Comparison of ENCODE assay signal across 1 cellular context in the genomic region with DNA sequence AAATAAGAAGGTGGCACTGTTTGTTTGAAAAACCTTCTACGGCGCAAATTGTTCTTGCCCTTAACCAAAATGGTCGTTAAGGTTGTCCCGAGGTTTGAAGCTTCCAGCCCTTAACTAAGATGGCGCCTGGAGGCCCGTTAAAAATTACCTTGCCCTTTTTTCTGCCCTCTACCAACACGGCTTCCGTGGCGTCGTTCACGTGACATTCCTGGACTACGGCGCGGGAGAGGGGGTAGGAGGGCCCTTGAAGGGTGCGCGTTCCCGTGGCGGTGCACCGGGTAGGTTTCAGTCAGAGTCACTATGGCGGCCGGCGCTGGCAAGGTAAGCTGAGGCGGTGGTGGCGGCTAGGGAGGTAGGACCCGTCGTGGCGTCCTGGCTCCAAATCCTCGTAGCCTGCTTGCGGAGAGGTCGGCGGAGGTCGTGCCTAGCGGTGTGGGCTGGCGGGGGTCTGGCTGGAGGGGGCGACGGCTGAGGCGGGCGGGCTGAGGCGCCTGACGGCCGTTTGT.
TF ChIP-seq lines count a peak whose summit lies in the region.

A gene with protein sequence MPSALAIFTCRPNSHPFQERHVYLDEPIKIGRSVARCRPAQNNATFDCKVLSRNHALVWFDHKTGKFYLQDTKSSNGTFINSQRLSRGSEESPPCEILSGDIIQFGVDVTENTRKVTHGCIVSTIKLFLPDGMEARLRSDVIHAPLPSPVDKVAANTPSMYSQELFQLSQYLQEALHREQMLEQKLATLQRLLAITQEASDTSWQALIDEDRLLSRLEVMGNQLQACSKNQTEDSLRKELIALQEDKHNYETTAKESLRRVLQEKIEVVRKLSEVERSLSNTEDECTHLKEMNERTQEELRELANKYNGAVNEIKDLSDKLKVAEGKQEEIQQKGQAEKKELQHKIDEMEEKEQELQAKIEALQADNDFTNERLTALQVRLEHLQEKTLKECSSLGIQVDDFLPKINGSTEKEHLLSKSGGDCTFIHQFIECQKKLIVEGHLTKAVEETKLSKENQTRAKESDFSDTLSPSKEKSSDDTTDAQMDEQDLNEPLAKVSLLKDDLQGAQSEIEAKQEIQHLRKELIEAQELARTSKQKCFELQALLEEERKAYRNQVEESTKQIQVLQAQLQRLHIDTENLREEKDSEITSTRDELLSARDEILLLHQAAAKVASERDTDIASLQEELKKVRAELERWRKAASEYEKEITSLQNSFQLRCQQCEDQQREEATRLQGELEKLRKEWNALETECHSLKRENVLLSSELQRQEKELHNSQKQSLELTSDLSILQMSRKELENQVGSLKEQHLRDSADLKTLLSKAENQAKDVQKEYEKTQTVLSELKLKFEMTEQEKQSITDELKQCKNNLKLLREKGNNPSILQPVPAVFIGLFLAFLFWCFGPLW (plus strand): TSS at position 288 of the 506 bp plus-strand sequence. CDS start 1,343 bp downstream, outside the sequence.

TF ChIP-seq in GM12878, 131 proteins besides CTCF, POLR2A, EP300 and RAD21 (continued from another document and continues in another):
- no peak for TF ChIP-seq TCF3 (IDR thresholded peaks at IDR 0.05; ENCODE audit: borderline replicate concordance, insufficient read depth, low read depth, low read length)
- no peak for TF ChIP-seq BMI1 (IDR thresholded peaks at IDR 0.05; ENCODE audit: borderline replicate concordance)
- TF ChIP-seq, protein P1, sequence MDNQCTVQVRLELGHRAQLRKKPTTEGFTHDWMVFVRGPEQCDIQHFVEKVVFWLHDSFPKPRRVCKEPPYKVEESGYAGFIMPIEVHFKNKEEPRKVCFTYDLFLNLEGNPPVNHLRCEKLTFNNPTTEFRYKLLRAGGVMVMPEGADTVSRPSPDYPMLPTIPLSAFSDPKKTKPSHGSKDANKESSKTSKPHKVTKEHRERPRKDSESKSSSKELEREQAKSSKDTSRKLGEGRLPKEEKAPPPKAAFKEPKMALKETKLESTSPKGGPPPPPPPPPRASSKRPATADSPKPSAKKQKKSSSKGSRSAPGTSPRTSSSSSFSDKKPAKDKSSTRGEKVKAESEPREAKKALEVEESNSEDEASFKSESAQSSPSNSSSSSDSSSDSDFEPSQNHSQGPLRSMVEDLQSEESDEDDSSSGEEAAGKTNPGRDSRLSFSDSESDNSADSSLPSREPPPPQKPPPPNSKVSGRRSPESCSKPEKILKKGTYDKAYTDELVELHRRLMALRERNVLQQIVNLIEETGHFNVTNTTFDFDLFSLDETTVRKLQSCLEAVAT (IDR thresholded peaks at IDR 0.05) = no peak
- TF ChIP-seq, protein P2, sequence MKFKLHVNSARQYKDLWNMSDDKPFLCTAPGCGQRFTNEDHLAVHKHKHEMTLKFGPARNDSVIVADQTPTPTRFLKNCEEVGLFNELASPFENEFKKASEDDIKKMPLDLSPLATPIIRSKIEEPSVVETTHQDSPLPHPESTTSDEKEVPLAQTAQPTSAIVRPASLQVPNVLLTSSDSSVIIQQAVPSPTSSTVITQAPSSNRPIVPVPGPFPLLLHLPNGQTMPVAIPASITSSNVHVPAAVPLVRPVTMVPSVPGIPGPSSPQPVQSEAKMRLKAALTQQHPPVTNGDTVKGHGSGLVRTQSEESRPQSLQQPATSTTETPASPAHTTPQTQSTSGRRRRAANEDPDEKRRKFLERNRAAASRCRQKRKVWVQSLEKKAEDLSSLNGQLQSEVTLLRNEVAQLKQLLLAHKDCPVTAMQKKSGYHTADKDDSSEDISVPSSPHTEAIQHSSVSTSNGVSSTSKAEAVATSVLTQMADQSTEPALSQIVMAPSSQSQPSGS (IDR thresholded peaks at IDR 0.05; ENCODE audit: low read length) = no peak; the same call in 1 of the 2 replicates
- TF ChIP-seq TCF12 (IDR thresholded peaks at IDR 0.05; ENCODE audit: low read depth, low read length) = no peak
- no peak for TF ChIP-seq HDAC2 (IDR thresholded peaks at IDR 0.05)
- TF ChIP-seq POU2F2 (IDR thresholded peaks at IDR 0.05; ENCODE audit: borderline replicate concordance, low read depth, low read length) = peak; percentile 77; the same call in 2 of the 3 replicates
- TF ChIP-seq POLR2AphosphoS5 (IDR thresholded peaks at IDR 0.05; ENCODE audit: low read length) = peak; percentile 82
- TF ChIP-seq SRF (IDR thresholded peaks at IDR 0.05; ENCODE audit: low read depth in 2 of 2, low read length in 2 of 2) = no peak
- TF ChIP-seq MTA2 (IDR thresholded peaks at IDR 0.05; ENCODE audit: low read depth) = 0 out of 2 replicates have a peak, but pooled peaks have one; percentile 13
- TF ChIP-seq HDAC6 (IDR thresholded peaks at IDR 0.05; ENCODE audit: unreplicated experiment) = no peak
- peak in 1 of 2 experiments; percentile 7; a peak in 1 of 3 replicates for TF ChIP-seq EGR1 (IDR thresholded peaks at IDR 0.05; ENCODE audit: borderline replicate concordance in 1 of 2, low read depth in 2 of 2, low read length in 2 of 2)
- TF ChIP-seq, protein P3, sequence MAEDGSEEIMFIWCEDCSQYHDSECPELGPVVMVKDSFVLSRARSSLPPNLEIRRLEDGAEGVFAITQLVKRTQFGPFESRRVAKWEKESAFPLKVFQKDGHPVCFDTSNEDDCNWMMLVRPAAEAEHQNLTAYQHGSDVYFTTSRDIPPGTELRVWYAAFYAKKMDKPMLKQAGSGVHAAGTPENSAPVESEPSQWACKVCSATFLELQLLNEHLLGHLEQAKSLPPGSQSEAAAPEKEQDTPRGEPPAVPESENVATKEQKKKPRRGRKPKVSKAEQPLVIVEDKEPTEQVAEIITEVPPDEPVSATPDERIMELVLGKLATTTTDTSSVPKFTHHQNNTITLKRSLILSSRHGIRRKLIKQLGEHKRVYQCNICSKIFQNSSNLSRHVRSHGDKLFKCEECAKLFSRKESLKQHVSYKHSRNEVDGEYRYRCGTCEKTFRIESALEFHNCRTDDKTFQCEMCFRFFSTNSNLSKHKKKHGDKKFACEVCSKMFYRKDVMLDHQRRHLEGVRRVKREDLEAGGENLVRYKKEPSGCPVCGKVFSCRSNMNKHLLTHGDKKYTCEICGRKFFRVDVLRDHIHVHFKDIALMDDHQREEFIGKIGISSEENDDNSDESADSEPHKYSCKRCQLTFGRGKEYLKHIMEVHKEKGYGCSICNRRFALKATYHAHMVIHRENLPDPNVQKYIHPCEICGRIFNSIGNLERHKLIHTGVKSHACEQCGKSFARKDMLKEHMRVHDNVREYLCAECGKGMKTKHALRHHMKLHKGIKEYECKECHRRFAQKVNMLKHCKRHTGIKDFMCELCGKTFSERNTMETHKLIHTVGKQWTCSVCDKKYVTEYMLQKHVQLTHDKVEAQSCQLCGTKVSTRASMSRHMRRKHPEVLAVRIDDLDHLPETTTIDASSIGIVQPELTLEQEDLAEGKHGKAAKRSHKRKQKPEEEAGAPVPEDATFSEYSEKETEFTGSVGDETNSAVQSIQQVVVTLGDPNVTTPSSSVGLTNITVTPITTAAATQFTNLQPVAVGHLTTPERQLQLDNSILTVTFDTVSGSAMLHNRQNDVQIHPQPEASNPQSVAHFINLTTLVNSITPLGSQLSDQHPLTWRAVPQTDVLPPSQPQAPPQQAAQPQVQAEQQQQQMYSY (CRISPR knock-in tag; IDR thresholded peaks at IDR 0.05) = no peak
- TF ChIP-seq, protein P4, sequence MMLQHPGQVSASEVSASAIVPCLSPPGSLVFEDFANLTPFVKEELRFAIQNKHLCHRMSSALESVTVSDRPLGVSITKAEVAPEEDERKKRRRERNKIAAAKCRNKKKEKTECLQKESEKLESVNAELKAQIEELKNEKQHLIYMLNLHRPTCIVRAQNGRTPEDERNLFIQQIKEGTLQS (IDR thresholded peaks at IDR 0.05; ENCODE audit: borderline replicate concordance, extremely low read depth, low read depth, low read length) = peak; percentile 75; the same call in 1 of the 2 replicates
- TF ChIP-seq TAF1 (IDR thresholded peaks at IDR 0.05; ENCODE audit: borderline replicate concordance, low read depth, low read length) = peak; percentile 95; the same call in 1 of the 2 replicates
- TF ChIP-seq RUNX3 (IDR thresholded peaks at IDR 0.05; ENCODE audit: low read length) = peak; percentile 61
- TF ChIP-seq MXI1 (IDR thresholded peaks at IDR 0.05; ENCODE audit: low read depth, low read length) = 0 out of 2 replicates have a peak, but pooled peaks have one; percentile 67
- TF ChIP-seq DPF2 (IDR thresholded peaks at IDR 0.05) = no peak
- TF ChIP-seq YBX1 (IDR thresholded peaks at IDR 0.05) = no peak
- peak; percentile 96 for TF ChIP-seq NR2C1 (IDR thresholded peaks at IDR 0.05)
- no peak for TF ChIP-seq SMARCA5 (IDR thresholded peaks at IDR 0.05)
- no peak for TF ChIP-seq SMC3 (IDR thresholded peaks at IDR 0.05; ENCODE audit: borderline replicate concordance, low read length)
- TF ChIP-seq NBN (IDR thresholded peaks at IDR 0.05) = peak; percentile 66; the same call in 1 of the 2 replicates
- peak; percentile 89; the same call in 1 of the 2 replicates for TF ChIP-seq CREM (IDR thresholded peaks at IDR 0.05; ENCODE audit: low read depth)
- no peak for TF ChIP-seq CBX3 (IDR thresholded peaks at IDR 0.05; ENCODE audit: borderline replicate concordance, low read depth)
- TF ChIP-seq YY1 (IDR thresholded peaks at IDR 0.05; ENCODE audit: low read depth, low read length) = peak; percentile 99
- no peak; the same call in 1 of the 2 replicates for TF ChIP-seq TCF7 (IDR thresholded peaks at IDR 0.05; ENCODE audit: borderline replicate concordance)
- TF ChIP-seq, protein P5, sequence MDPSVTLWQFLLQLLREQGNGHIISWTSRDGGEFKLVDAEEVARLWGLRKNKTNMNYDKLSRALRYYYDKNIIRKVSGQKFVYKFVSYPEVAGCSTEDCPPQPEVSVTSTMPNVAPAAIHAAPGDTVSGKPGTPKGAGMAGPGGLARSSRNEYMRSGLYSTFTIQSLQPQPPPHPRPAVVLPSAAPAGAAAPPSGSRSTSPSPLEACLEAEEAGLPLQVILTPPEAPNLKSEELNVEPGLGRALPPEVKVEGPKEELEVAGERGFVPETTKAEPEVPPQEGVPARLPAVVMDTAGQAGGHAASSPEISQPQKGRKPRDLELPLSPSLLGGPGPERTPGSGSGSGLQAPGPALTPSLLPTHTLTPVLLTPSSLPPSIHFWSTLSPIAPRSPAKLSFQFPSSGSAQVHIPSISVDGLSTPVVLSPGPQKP (IDR thresholded peaks at IDR 0.05; ENCODE audit: low read depth, low read length) = peak; percentile 26; the same call in 1 of the 2 replicates
- TF ChIP-seq, protein P6, sequence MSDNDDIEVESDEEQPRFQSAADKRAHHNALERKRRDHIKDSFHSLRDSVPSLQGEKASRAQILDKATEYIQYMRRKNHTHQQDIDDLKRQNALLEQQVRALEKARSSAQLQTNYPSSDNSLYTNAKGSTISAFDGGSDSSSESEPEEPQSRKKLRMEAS (IDR thresholded peaks at IDR 0.05; ENCODE audit: low read depth, low read length) = peak; percentile 65
- no peak for TF ChIP-seq STAT3 (IDR thresholded peaks at IDR 0.05; ENCODE audit: low read depth, low read length)
- TF ChIP-seq, protein P7, sequence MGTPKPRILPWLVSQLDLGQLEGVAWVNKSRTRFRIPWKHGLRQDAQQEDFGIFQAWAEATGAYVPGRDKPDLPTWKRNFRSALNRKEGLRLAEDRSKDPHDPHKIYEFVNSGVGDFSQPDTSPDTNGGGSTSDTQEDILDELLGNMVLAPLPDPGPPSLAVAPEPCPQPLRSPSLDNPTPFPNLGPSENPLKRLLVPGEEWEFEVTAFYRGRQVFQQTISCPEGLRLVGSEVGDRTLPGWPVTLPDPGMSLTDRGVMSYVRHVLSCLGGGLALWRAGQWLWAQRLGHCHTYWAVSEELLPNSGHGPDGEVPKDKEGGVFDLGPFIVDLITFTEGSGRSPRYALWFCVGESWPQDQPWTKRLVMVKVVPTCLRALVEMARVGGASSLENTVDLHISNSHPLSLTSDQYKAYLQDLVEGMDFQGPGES (IDR thresholded peaks at IDR 0.05) = no peak; the same call in 1 of the 2 replicates
- no peak for TF ChIP-seq SMAD1 (IDR thresholded peaks at IDR 0.05; ENCODE audit: low read depth, partially characterized antibody)
- TF ChIP-seq ZNF207 (IDR thresholded peaks at IDR 0.05; ENCODE audit: borderline replicate concordance) = no peak; the same call in 1 of the 2 replicates
- TF ChIP-seq SMAD5 (IDR thresholded peaks at IDR 0.05; ENCODE audit: low read depth) = 0 out of 2 replicates have a peak, but pooled peaks have one; percentile 52
- TF ChIP-seq SIX5 (IDR thresholded peaks at IDR 0.05; ENCODE audit: low read depth, low read length, severe bottlenecking) = peak; percentile 96
- peak; percentile 63; the same call in 1 of the 2 replicates for TF ChIP-seq POLR2AphosphoS2 (IDR thresholded peaks at IDR 0.05; ENCODE audit: low read depth, low read length)
- TF ChIP-seq IKZF1 (conservative IDR thresholded peaks at IDR 0.05) = peak; percentile 99
- no peak for TF ChIP-seq FOXM1 (IDR thresholded peaks at IDR 0.05; ENCODE audit: low read depth, low read length)
- TF ChIP-seq KLF5 (IDR thresholded peaks at IDR 0.05; ENCODE audit: partially characterized antibody) = no peak
- peak; percentile 95 for TF ChIP-seq TARDBP (IDR thresholded peaks at IDR 0.05; ENCODE audit: borderline replicate concordance)
- TF ChIP-seq BHLHE40 (IDR thresholded peaks at IDR 0.05; ENCODE audit: borderline replicate concordance in 1 of 2, low read depth in 2 of 2, low read length in 1 of 2) = peak; percentile 89 to 93
- TF ChIP-seq ZZZ3 (IDR thresholded peaks at IDR 0.05; ENCODE audit: control insufficient read depth, insufficient read length, low read depth) = no peak
- TF ChIP-seq, protein P8, sequence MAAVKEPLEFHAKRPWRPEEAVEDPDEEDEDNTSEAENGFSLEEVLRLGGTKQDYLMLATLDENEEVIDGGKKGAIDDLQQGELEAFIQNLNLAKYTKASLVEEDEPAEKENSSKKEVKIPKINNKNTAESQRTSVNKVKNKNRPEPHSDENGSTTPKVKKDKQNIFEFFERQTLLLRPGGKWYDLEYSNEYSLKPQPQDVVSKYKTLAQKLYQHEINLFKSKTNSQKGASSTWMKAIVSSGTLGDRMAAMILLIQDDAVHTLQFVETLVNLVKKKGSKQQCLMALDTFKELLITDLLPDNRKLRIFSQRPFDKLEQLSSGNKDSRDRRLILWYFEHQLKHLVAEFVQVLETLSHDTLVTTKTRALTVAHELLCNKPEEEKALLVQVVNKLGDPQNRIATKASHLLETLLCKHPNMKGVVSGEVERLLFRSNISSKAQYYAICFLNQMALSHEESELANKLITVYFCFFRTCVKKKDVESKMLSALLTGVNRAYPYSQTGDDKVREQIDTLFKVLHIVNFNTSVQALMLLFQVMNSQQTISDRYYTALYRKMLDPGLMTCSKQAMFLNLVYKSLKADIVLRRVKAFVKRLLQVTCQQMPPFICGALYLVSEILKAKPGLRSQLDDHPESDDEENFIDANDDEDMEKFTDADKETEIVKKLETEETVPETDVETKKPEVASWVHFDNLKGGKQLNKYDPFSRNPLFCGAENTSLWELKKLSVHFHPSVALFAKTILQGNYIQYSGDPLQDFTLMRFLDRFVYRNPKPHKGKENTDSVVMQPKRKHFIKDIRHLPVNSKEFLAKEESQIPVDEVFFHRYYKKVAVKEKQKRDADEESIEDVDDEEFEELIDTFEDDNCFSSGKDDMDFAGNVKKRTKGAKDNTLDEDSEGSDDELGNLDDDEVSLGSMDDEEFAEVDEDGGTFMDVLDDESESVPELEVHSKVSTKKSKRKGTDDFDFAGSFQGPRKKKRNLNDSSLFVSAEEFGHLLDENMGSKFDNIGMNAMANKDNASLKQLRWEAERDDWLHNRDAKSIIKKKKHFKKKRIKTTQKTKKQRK (IDR thresholded peaks at IDR 0.05; ENCODE audit: low read depth, low read length) = no peak
- TF ChIP-seq CREB1 (IDR thresholded peaks at IDR 0.05; ENCODE audit: low read depth) = peak; percentile 72; the same call in 1 of the 2 replicates
